In genomic region chr1:94729287-94729686, GRCh38 we compare ENCODE assay signal across 11 cellular contexts.
A peak's percentile ranks its signal among the peaks of the same experiment; 100 is the strongest.
DNase-seq lines count a peak whose midpoint lies in the region; ATAC-seq and TF ChIP-seq lines count a peak whose summit lies in the region.
"Had no signal": no experiment of that assay in that cellular context is flagged by ENCODE, and none has a peak within 500 bp of the region (broad histone marks: within the 10 kb centered on the region; RNA-seq: fewer than 3 reads in every experiment).

No MANE protein-coding gene starts in this region.

- no peaks in the 10 kb centered on the region for H3K79me1 ChIP-seq in neuronal stem cell (ENCODE audit: low read depth, low read length)

- H3K9me2 ChIP-seq in Karpas-422 (replicated peaks; ENCODE audit: insufficient read depth, low read length), result no peaks in the 10 kb centered on the region

- DNase-seq in EH (ENCODE audit: low read depth) (peak; percentile 90), SJSA1 (ENCODE audit: low read depth in 1 of 2, low spot score in 2 of 2) (peak in 1 of 2 experiments; percentile 63), foreskin fibroblast (peak; percentile 74 to 89), putamen (ENCODE audit: low spot score) (no peak), neuronal stem cell (ENCODE audit: low spot score) (no peak), Karpas-422 (no peak)
- DNase-seq: Caco-2; NCI-H2081 treated with DMSO at 0.1 percent for 48 hours; stimulated activated CD4-positive, alpha-beta T cell treated with anti-CD3 and anti-CD28 coated beads, Interleukin-2, amount 100 ng/mL, for 48 hours had no signal

- no peak overlapping the region for H3K4ac ChIP-seq in neuronal stem cell (ENCODE audit: low read length)

- H3K27ac ChIP-seq in SJSA1, result peak overlapping the region; percentile 26
- no peak overlapping the region for H3K27ac ChIP-seq in rectal smooth muscle tissue (ENCODE audit: low read depth, low read length)
- H3K27ac ChIP-seq in neuronal stem cell (replicated peaks; ENCODE audit: low read length), result no peak overlapping the region
- no peak overlapping the region for H3K27ac ChIP-seq in Karpas-422 (ENCODE audit: low read length)

- no peaks in the 10 kb centered on the region for H3K27me3 ChIP-seq in SJSA1 (replicated peaks)
- H3K27me3 ChIP-seq in rectal smooth muscle tissue (ENCODE audit: control insufficient read depth, insufficient read depth, low read length), result no peaks in the 10 kb centered on the region
- H3K27me3 ChIP-seq in neuronal stem cell (ENCODE audit: control insufficient read depth in 3 of 3, insufficient read depth in 3 of 3, low read depth in 1 of 3, low read length in 3 of 3), result no peaks in the 10 kb centered on the region
- no peaks in the 10 kb centered on the region for H3K27me3 ChIP-seq in Karpas-422 (ENCODE audit: low read length)

- H3K4me3 ChIP-seq in SJSA1 (no peak overlapping the region), foreskin fibroblast (ENCODE audit: low read depth in 1 of 2, low read length in 2 of 2) (no peak overlapping the region), rectal smooth muscle tissue (ENCODE audit: low read length) (peak overlapping the region; percentile 12), neuronal stem cell (ENCODE audit: low read length in 2 of 2) (no peak overlapping the region), Karpas-422 (ENCODE audit: low read length) (no peak overlapping the region)

- no peak overlapping the region for H4K8ac ChIP-seq in neuronal stem cell (ENCODE audit: low read depth, low read length)

- H3K36me3 ChIP-seq in SJSA1, result no peaks in the 10 kb centered on the region
- H3K36me3 ChIP-seq in rectal smooth muscle tissue (ENCODE audit: control insufficient read depth, insufficient read depth, low read length), result no peaks in the 10 kb centered on the region
- no peaks in the 10 kb centered on the region for H3K36me3 ChIP-seq in neuronal stem cell (replicated peaks in 1 of 2; ENCODE audit: control insufficient read depth in 2 of 2, insufficient read depth in 2 of 2, low read length in 2 of 2)
- H3K36me3 ChIP-seq in Karpas-422 (ENCODE audit: insufficient read depth, low read length), result no peaks in the 10 kb centered on the region

- H3K9me3 ChIP-seq in SJSA1 (replicated peaks) (no peaks in the 10 kb centered on the region), neuronal stem cell (replicated peaks in 1 of 2; ENCODE audit: control insufficient read depth in 2 of 2, insufficient read depth in 1 of 2, low read depth in 1 of 2, low read length in 2 of 2) (peaks cover 0 to 5% of the 10 kb centered on the region in 2 donors), Karpas-422 (ENCODE audit: low read length) (no peaks in the 10 kb centered on the region)
- H3K9me3 ChIP-seq: Caco-2 had no signal

- H3K18ac ChIP-seq in neuronal stem cell (ENCODE audit: low read length), result no peak overlapping the region

- no peak for ATAC-seq in GM18873 (IDR thresholded peaks at IDR 0.05; ENCODE audit: low FRiP score, unreplicated experiment)

- no peaks in the 10 kb centered on the region for H4K20me1 ChIP-seq in Karpas-422 (ENCODE audit: insufficient read depth, low read depth, low read length)

- H4K91ac ChIP-seq in neuronal stem cell (ENCODE audit: low read depth, low read length, poor library complexity), result no peak overlapping the region

- no peak overlapping the region for H3K23ac ChIP-seq in neuronal stem cell (ENCODE audit: low read depth, low read length, poor library complexity)

- no peak overlapping the region for H2BK15ac ChIP-seq in neuronal stem cell (ENCODE audit: low read length)

- H2BK5ac ChIP-seq in neuronal stem cell (ENCODE audit: low read length), result no peak overlapping the region

- no peaks in the 10 kb centered on the region for H3K79me2 ChIP-seq in Karpas-422 (ENCODE audit: low read length)

- no peak overlapping the region for H3K9ac ChIP-seq in rectal smooth muscle tissue (ENCODE audit: low read length)
- H3K9ac ChIP-seq in neuronal stem cell (ENCODE audit: low read depth, low read length, poor library complexity), result no peak overlapping the region
- H3K9ac ChIP-seq in Karpas-422 (ENCODE audit: low read length), result no peak overlapping the region

- no peak for TF ChIP-seq CTCF in foreskin fibroblast (IDR thresholded peaks at IDR 0.05; ENCODE audit: low read depth, low read length)

- H2AK5ac ChIP-seq in neuronal stem cell (ENCODE audit: low read depth, low read length), result no peak overlapping the region

- no peak overlapping the region for H2BK12ac ChIP-seq in neuronal stem cell (ENCODE audit: low read length)

- no CpG with 5 or more reads among the region's 2 CpGs for WGBS in neuronal stem cell (ENCODE audit: extremely low coverage in 2 of 2, insufficient read length in 2 of 2, insufficient replicate concordance in 1 of 2), 2 donors

- H2BK120ac ChIP-seq in neuronal stem cell (ENCODE audit: low read depth, low read length), result no peak overlapping the region

- H3K4me1 ChIP-seq in SJSA1 (replicated peaks), result peaks cover 71% of the 10 kb centered on the region
- peaks cover 3% of the 10 kb centered on the region for H3K4me1 ChIP-seq in rectal smooth muscle tissue (ENCODE audit: control insufficient read depth, insufficient read depth, low read length)
- H3K4me1 ChIP-seq in neuronal stem cell (ENCODE audit: control insufficient read depth in 2 of 2, insufficient read depth in 1 of 2, low read depth in 1 of 2, low read length in 2 of 2), result no peaks in the 10 kb centered on the region
- no peaks in the 10 kb centered on the region for H3K4me1 ChIP-seq in Karpas-422 (ENCODE audit: low read length)
- H3K4me1 ChIP-seq: Caco-2 had no signal

- H3K14ac ChIP-seq in neuronal stem cell (ENCODE audit: low read length), result no peak overlapping the region

- no peak overlapping the region for H3K4me2 ChIP-seq in neuronal stem cell (ENCODE audit: insufficient read depth, low read length, poor library complexity, severe bottlenecking)
- no peak overlapping the region for H3K4me2 ChIP-seq in Karpas-422 (ENCODE audit: low read depth, low read length, poor library complexity, severe bottlenecking)

- H2AFZ ChIP-seq in neuronal stem cell (ENCODE audit: low read length) (no peak overlapping the region), Karpas-422 (ENCODE audit: low read length) (no peak overlapping the region)

Comparison
In these comparisons a context has a peak if more than half of its experiments do, and no peak if none do; other contexts are left out.
1. DNase-seq: peak in EH (single experiment) and foreskin fibroblast (2 of 2); none in putamen (single experiment), neuronal stem cell (single experiment) and Karpas-422 (single experiment).